ENCODE assay signal across 19 cellular contexts in genomic region chr11:96642584-96642983, GRCh38.
DNase-seq lines count a peak whose midpoint lies in the region; ATAC-seq, FAIRE-seq and TF ChIP-seq lines count a peak whose summit lies in the region.
"Had no signal": no experiment of that assay in that cellular context is flagged by ENCODE, and none has a peak within 500 bp of the region (broad histone marks: within the 10 kb centered on the region; RNA-seq: fewer than 3 reads in every experiment).

No MANE protein-coding gene starts in this region.

- H3K79me2 ChIP-seq in H1 (ENCODE audit: control insufficient read depth in 1 of 2, insufficient read depth in 2 of 2, low read length in 2 of 2) (no peaks in the 10 kb centered on the region), neural progenitor cell (ENCODE audit: low read depth) (no peaks in the 10 kb centered on the region)

- H3K79me1 ChIP-seq in IMR-90 (ENCODE audit: low read depth in 1 of 2, low read length in 2 of 2) (no peaks in the 10 kb centered on the region), H1 (ENCODE audit: low read depth, low read length) (no peaks in the 10 kb centered on the region)

- no peak overlapping the region for H2AK5ac ChIP-seq in IMR-90 (ENCODE audit: low read depth, low read length)
- H2AK5ac ChIP-seq in H1 (ENCODE audit: low read depth, low read length) = no peak overlapping the region

- H3K9me3 Mint-ChIP-seq in neural progenitor cell = peaks cover 2% of the 10 kb centered on the region
- H3K9me3 Mint-ChIP-seq in endothelial cell (ENCODE audit: unreplicated experiment) = no peaks in the 10 kb centered on the region
- H3K9me3 Mint-ChIP-seq: CD8-positive, alpha-beta T cell had no signal

- H4K20me1 ChIP-seq in IMR-90 (ENCODE audit: insufficient read depth, low read length) (no peaks in the 10 kb centered on the region), H1 (replicated peaks in 1 of 2; ENCODE audit: control insufficient read depth in 1 of 2, insufficient read depth in 2 of 2, low read length in 2 of 2) (no peaks in the 10 kb centered on the region), neural progenitor cell (ENCODE audit: low read depth) (no peaks in the 10 kb centered on the region)
- H4K20me1 ChIP-seq: BLaER1 treated with 17β-estradiol and CSF1 and Interleukin-3, amounts not matched to agents 10 nM and 100 nM had no signal

- no peak overlapping the region for H3K27ac Mint-ChIP-seq in neural progenitor cell
- no peak overlapping the region for H3K27ac Mint-ChIP-seq in endothelial cell (ENCODE audit: unreplicated experiment)
- H3K27ac Mint-ChIP-seq: B cell; CD8-positive, alpha-beta T cell had no signal

- CTCF ChIA-PET in A549 (lab: Yijun Ruan, JAX) = no interaction called here
- CTCF ChIA-PET in IMR-90 (lab: Yijun Ruan, JAX) = no interaction called here
- CTCF ChIA-PET in H1 (lab: Charles Lee; ENCODE audit: partially characterized antibody) = no interaction called here

- H3K9ac ChIP-seq in IMR-90 (ENCODE audit: low read depth, low read length) = no peak overlapping the region
- H3K9ac ChIP-seq in H1 (replicated peaks in 1 of 4; ENCODE audit: extremely low read depth in 1 of 4, low read depth in 3 of 4, low read length in 3 of 4) = no peak overlapping the region
- no peak overlapping the region for H3K9ac ChIP-seq in neural progenitor cell
- H3K9ac ChIP-seq: BLaER1 treated with 17β-estradiol and CSF1 and Interleukin-3, amounts not matched to agents 10 nM and 100 nM had no signal

- H3K56ac ChIP-seq in IMR-90 (ENCODE audit: extremely low read depth, insufficient read depth, low read length) = no peak overlapping the region
- H3K56ac ChIP-seq in H1 (replicated peaks; ENCODE audit: insufficient read length, low read depth, low read length) = no peak overlapping the region

- FAIRE-seq in A549 (lab: Jason Lieb, UNC) (no peak), H1 (lab: Jason Lieb, UNC) (no peak)
- FAIRE-seq: D721Med, G401.6, GM12891 had no signal

- dilution Hi-C loops in IMR-90 (cut with HindIII; ENCODE audit: low sequenced_read_pairs, unreplicated experiment) = no loop called here

- H3K4me2 ChIP-seq in A549 (no peak overlapping the region), IMR-90 (ENCODE audit: low read depth, low read length) (no peak overlapping the region), H1 (ENCODE audit: insufficient read depth in 1 of 2, low read depth in 2 of 2, low read length in 2 of 2) (no peak overlapping the region), neural progenitor cell (no peak overlapping the region)
- H3K4me2 ChIP-seq: BLaER1 treated with 17β-estradiol and CSF1 and Interleukin-3, amounts not matched to agents 10 nM and 100 nM had no signal

- H3K27me3 Mint-ChIP-seq in neural progenitor cell (ENCODE audit: insufficient read depth, low read depth) = no peaks in the 10 kb centered on the region
- no peaks in the 10 kb centered on the region for H3K27me3 Mint-ChIP-seq in endothelial cell (ENCODE audit: unreplicated experiment)
- H3K27me3 Mint-ChIP-seq: B cell had no signal

- no peaks in the 10 kb centered on the region for H3K36me3 ChIP-seq in IMR-90 (ENCODE audit: control insufficient read depth, insufficient read depth, low read length)
- H3K36me3 ChIP-seq in H1 (ENCODE audit: control insufficient read depth in 2 of 4, insufficient read depth in 4 of 4, low read length in 3 of 4) = no peaks in the 10 kb centered on the region
- H3K36me3 ChIP-seq in neural progenitor cell = no peaks in the 10 kb centered on the region
- H3K36me3 ChIP-seq in esophagus muscularis mucosa = no peaks in the 10 kb centered on the region
- H3K36me3 ChIP-seq: BLaER1 treated with 17β-estradiol and CSF1 and Interleukin-3, amounts not matched to agents 10 nM and 100 nM had no signal

- H2AFZ ChIP-seq in IMR-90 (replicated peaks; ENCODE audit: low read length, poor library complexity) (no peak overlapping the region), H1 (ENCODE audit: low read length) (no peak overlapping the region), neural progenitor cell (replicated peaks) (no peak overlapping the region)

- H3K4ac ChIP-seq in IMR-90 (ENCODE audit: low read depth, low read length) = no peak overlapping the region
- H3K4ac ChIP-seq in H1 (replicated peaks; ENCODE audit: insufficient read length, low read depth, low read length) = no peak overlapping the region

- H2BK120ac ChIP-seq in IMR-90 (ENCODE audit: low read depth, low read length) (no peak overlapping the region), H1 (replicated peaks; ENCODE audit: low read depth, low read length) (no peak overlapping the region)

- in situ Hi-C loops in IMR-90 (cut with MboI; ENCODE audit: low sequenced_read_pairs) = no loop called here

- no peaks in the 10 kb centered on the region for H3K9me1 ChIP-seq in IMR-90 (ENCODE audit: insufficient read depth, low read length)

- TF ChIP-seq RAD21 in A549 (conservative IDR thresholded peaks at IDR 0.05 in 1 of 2, IDR thresholded peaks at IDR 0.05 in 1 of 2) = no peak
- no peak for TF ChIP-seq RAD21 in IMR-90 (IDR thresholded peaks at IDR 0.05; ENCODE audit: low read length)
- TF ChIP-seq RAD21 in H1 (IDR thresholded peaks at IDR 0.05 in 1 of 2, conservative IDR thresholded peaks at IDR 0.05 in 1 of 2; ENCODE audit: low read depth in 2 of 2, low read length in 2 of 2) = no peak

- DNase-seq in A549 (ENCODE audit: low read depth in 1 of 2, low spot score in 1 of 2) = no peak
- DNase-seq in IMR-90 = no peak
- no peak for DNase-seq in H1 (ENCODE audit: low read depth in 1 of 2, low spot score in 2 of 2)
- DNase-seq in neural progenitor cell (ENCODE audit: low spot score) = peak; percentile 3
- no peak for DNase-seq in esophagus muscularis mucosa (ENCODE audit: extremely low spot score)
- DNase-seq in endothelial cell (ENCODE audit: low spot score) = no peak
- DNase-seq in activated CD8-positive, alpha-beta memory T cell treated with anti-CD3 and anti-CD28 coated beads for 24 hours = no peak
- DNase-seq: 8988T; CD8-positive, alpha-beta T cell; COR-L47; GOT3; H9; KBM-7 had no signal

- H3K23me2 ChIP-seq in H1 (ENCODE audit: low read depth, low read length) = no peaks in the 10 kb centered on the region

- no peak overlapping the region for H2BK15ac ChIP-seq in IMR-90 (ENCODE audit: low read depth, low read length)
- no peak overlapping the region for H2BK15ac ChIP-seq in H1 (ENCODE audit: low read length)

- H3K9me3 ChIP-seq in A549 = no peaks in the 10 kb centered on the region
- H3K9me3 ChIP-seq in IMR-90 (ENCODE audit: control insufficient read depth, insufficient read depth, low read length) = no peaks in the 10 kb centered on the region
- H3K9me3 ChIP-seq in H1 (ENCODE audit: insufficient read depth in 2 of 2, low read depth in 1 of 2, low read length in 1 of 2) = 0 out of 4 replicates have a peak, but pooled peaks cover 0 to 3% of the 10 kb centered on the region in 2 experiments
- no peaks in the 10 kb centered on the region for H3K9me3 ChIP-seq in neural progenitor cell (ENCODE audit: low read depth)
- H3K9me3 ChIP-seq in esophagus muscularis mucosa = no peaks in the 10 kb centered on the region

- H3K4me3 ChIP-seq in A549 = no peak overlapping the region
- no peak overlapping the region for H3K4me3 ChIP-seq in IMR-90 (ENCODE audit: insufficient read depth, low read depth, low read length)
- H3K4me3 ChIP-seq in H1 (ENCODE audit: extremely low read depth in 1 of 4, insufficient read depth in 2 of 4, low read depth in 3 of 4, low read length in 4 of 4) = no peak overlapping the region
- no peak overlapping the region for H3K4me3 ChIP-seq in neural progenitor cell
- no peak overlapping the region for H3K4me3 ChIP-seq in esophagus muscularis mucosa
- H3K4me3 ChIP-seq: BLaER1 treated with 17β-estradiol and CSF1 and Interleukin-3, amounts not matched to agents 10 nM and 100 nM had no signal

- H3K4me3 Mint-ChIP-seq in neural progenitor cell = no peak overlapping the region
- H3K4me3 Mint-ChIP-seq in endothelial cell (ENCODE audit: unreplicated experiment) = no peak overlapping the region
- H3K4me3 Mint-ChIP-seq: B cell; CD8-positive, alpha-beta T cell; H9 had no signal

- H3K27ac ChIP-seq in A549 (no peak overlapping the region), IMR-90 (ENCODE audit: insufficient read depth, low read length) (no peak overlapping the region), H1 (ENCODE audit: low read depth, low read length) (no peak overlapping the region), neural progenitor cell (no peak overlapping the region), esophagus muscularis mucosa (replicated peaks in 1 of 4) (no peak overlapping the region)
- H3K27ac ChIP-seq: BLaER1 treated with 17β-estradiol and CSF1 and Interleukin-3, amounts not matched to agents 10 nM and 100 nM had no signal

- H3K23ac ChIP-seq in IMR-90 (ENCODE audit: low read depth, low read length) = no peak overlapping the region
- H3K23ac ChIP-seq in H1 (ENCODE audit: insufficient read length) = no peak overlapping the region

- H4K5ac ChIP-seq in IMR-90 (ENCODE audit: low read depth, low read length) = no peak overlapping the region
- H4K5ac ChIP-seq in H1 (ENCODE audit: insufficient read length, low read depth, low read length) = no peak overlapping the region

- H3K14ac ChIP-seq in IMR-90 (replicated peaks; ENCODE audit: low read depth, low read length) (no peak overlapping the region), H1 (ENCODE audit: insufficient read length) (no peak overlapping the region)

- no peaks in the 10 kb centered on the region for H3K36me3 Mint-ChIP-seq in neural progenitor cell
- no peaks in the 10 kb centered on the region for H3K36me3 Mint-ChIP-seq in endothelial cell (ENCODE audit: low read depth, unreplicated experiment)
- H3K36me3 Mint-ChIP-seq: CD8-positive, alpha-beta T cell had no signal

- no peak for ATAC-seq in A549
- ATAC-seq in IMR-90 (ENCODE audit: low read depth) = no peak
- no peak for ATAC-seq in HG03457 (IDR thresholded peaks at IDR 0.05; ENCODE audit: unreplicated experiment)
- ATAC-seq: CD8-positive, alpha-beta T cell had no signal

- H4K91ac ChIP-seq in IMR-90 (ENCODE audit: insufficient read depth, low read depth, low read length) = no peak overlapping the region
- no peak overlapping the region for H4K91ac ChIP-seq in H1 (replicated peaks; ENCODE audit: insufficient read length, low read length)

- H3K18ac ChIP-seq in IMR-90 (ENCODE audit: low read depth, low read length) (no peak overlapping the region), H1 (ENCODE audit: extremely low read depth, low read length) (no peak overlapping the region)

- H3K4me1 ChIP-seq in A549 = no peaks in the 10 kb centered on the region
- no peaks in the 10 kb centered on the region for H3K4me1 ChIP-seq in IMR-90 (ENCODE audit: control insufficient read depth, insufficient read depth, low read length)
- peaks cover 0 to 4% (median 1%) of the 10 kb centered on the region in 4 experiments; a peak in 1 of 7 replicates for H3K4me1 ChIP-seq in H1 (replicated peaks in 1 of 4; ENCODE audit: control insufficient read depth in 3 of 4, insufficient read depth in 4 of 4, low read length in 3 of 4)
- H3K4me1 ChIP-seq in neural progenitor cell = peaks cover 14% of the 10 kb centered on the region
- H3K4me1 ChIP-seq in esophagus muscularis mucosa = no peaks in the 10 kb centered on the region
- H3K4me1 ChIP-seq: BLaER1 treated with 17β-estradiol and CSF1 and Interleukin-3, amounts not matched to agents 10 nM and 100 nM had no signal

- H4K8ac ChIP-seq in IMR-90 (ENCODE audit: low read depth in 2 of 2, low read length in 2 of 2) = no peak overlapping the region
- no peak overlapping the region for H4K8ac ChIP-seq in H1 (ENCODE audit: extremely low read depth, insufficient read depth, low read length)

- no peak overlapping the region for H2BK5ac ChIP-seq in IMR-90 (ENCODE audit: low read depth, low read length, poor library complexity, severe bottlenecking)
- no peak overlapping the region for H2BK5ac ChIP-seq in H1 (ENCODE audit: low read depth, low read length)

- intact Hi-C loops in IMR-90 (cut with micrococcal nuclease) = no loop called here
- intact Hi-C loops in esophagus muscularis mucosa (cut with DNase I) = no loop called here

- 0% methylated on average over 1 of the region's 1 CpG for WGBS in A549 (ENCODE audit: missing lambda C conversion rate)
- no CpG with 5 or more reads among the region's 1 CpG for WGBS in IMR-90 (ENCODE audit: extremely low coverage in 2 of 2, insufficient read length in 1 of 2), 2 experiments
- WGBS in H1 (ENCODE audit: extremely low coverage in 1 of 2, insufficient coverage in 1 of 2, insufficient read length in 1 of 2, insufficient replicate concordance in 2 of 2, low coverage in 1 of 2, low lambda C conversion rate in 2 of 2, missing lambda C conversion rate in 1 of 2), 2 experiments = 100% methylated on average over 1 of the region's 1 CpG; no CpG with 5 or more reads in 1 of the 2 experiments
- 94% methylated on average over 1 of the region's 1 CpG for WGBS in esophagus muscularis mucosa

- H2AK9ac ChIP-seq in IMR-90 (replicated peaks; ENCODE audit: low read depth, low read length, poor library complexity) = no peak overlapping the region

- no TSS peak for BruUV-seq in IMR-90 (replicated peaks; lab: Mats Ljungman, UMichigan)

- no peaks in the 10 kb centered on the region for H3K27me3 ChIP-seq in IMR-90 (ENCODE audit: control insufficient read depth, insufficient read depth, low read length)
- H3K27me3 ChIP-seq in H1 (replicated peaks in 1 of 4; ENCODE audit: control insufficient read depth in 3 of 4, extremely low read depth in 1 of 4, insufficient read depth in 3 of 4, low read length in 3 of 4) = no peaks in the 10 kb centered on the region
- H3K27me3 ChIP-seq in neural progenitor cell = no peaks in the 10 kb centered on the region
- no peaks in the 10 kb centered on the region for H3K27me3 ChIP-seq in esophagus muscularis mucosa
- H3K27me3 ChIP-seq: BLaER1 treated with 17β-estradiol and CSF1 and Interleukin-3, amounts not matched to agents 10 nM and 100 nM had no signal

- H2BK20ac ChIP-seq in IMR-90 (ENCODE audit: low read depth, low read length) (no peak overlapping the region), H1 (ENCODE audit: low read length) (no peak overlapping the region)

- TF ChIP-seq EP300 in A549 (IDR thresholded peaks at IDR 0.05) = no peak
- no peak for TF ChIP-seq EP300 in H1 (IDR thresholded peaks at IDR 0.05; ENCODE audit: borderline replicate concordance in 1 of 2, low read depth in 2 of 2, low read length in 2 of 2)
- no peak for TF ChIP-seq EP300 in esophagus muscularis mucosa (IDR thresholded peaks at IDR 0.05)

- no peak for TF ChIP-seq CTCF in A549 (IDR thresholded peaks at IDR 0.05)
- no peak for TF ChIP-seq CTCF in IMR-90 (conservative IDR thresholded peaks at IDR 0.05; ENCODE audit: low read depth, low read length)
- no peak for TF ChIP-seq CTCF in H1 (IDR thresholded peaks at IDR 0.05; ENCODE audit: control extremely low read depth in 1 of 3, insufficient read depth in 1 of 3, low read depth in 1 of 3, low read length in 3 of 3)
- TF ChIP-seq CTCF in neural progenitor cell (IDR thresholded peaks at IDR 0.05) = no peak
- no peak for TF ChIP-seq CTCF in esophagus muscularis mucosa (IDR thresholded peaks at IDR 0.05)
- no peak for TF ChIP-seq CTCF in endothelial cell (IDR thresholded peaks at IDR 0.05; ENCODE audit: unreplicated experiment)

- no peaks in the 10 kb centered on the region for H3F3A ChIP-seq in neural progenitor cell (ENCODE audit: low read depth)

- TF ChIP-seq POLR2A in A549 (IDR thresholded peaks at IDR 0.05; ENCODE audit: low read length) (no peak), IMR-90 (IDR thresholded peaks at IDR 0.05; ENCODE audit: low read depth, low read length) (no peak), H1 (IDR thresholded peaks at IDR 0.05; ENCODE audit: control extremely low read depth in 1 of 2, low read depth in 2 of 2, low read length in 2 of 2) (no peak), esophagus muscularis mucosa (IDR thresholded peaks at IDR 0.05; ENCODE audit: low read depth) (no peak)

- H2BK12ac ChIP-seq in H1 (ENCODE audit: low read depth, low read length) = no peak overlapping the region

- H3K4me1 Mint-ChIP-seq in neural progenitor cell = peaks cover 6% of the 10 kb centered on the region
- H3K4me1 Mint-ChIP-seq in endothelial cell (ENCODE audit: unreplicated experiment) = no peaks in the 10 kb centered on the region
- H3K4me1 Mint-ChIP-seq: B cell had no signal

- POLR2A ChIA-PET in A549 (lab: Yijun Ruan, JAX) = no interaction called here
- POLR2A ChIA-PET in IMR-90 (lab: Charles Lee; ENCODE audit: unreplicated experiment) = no interaction called here
- POLR2A ChIA-PET in H1 (lab: Charles Lee; ENCODE audit: partially characterized antibody) = interaction anchor here (1.3 kb wide), 1 partner anchor 61 kb away, joined by 3 read pairs; no protein-coding TSS in a partner anchor

Comparison
In these comparisons a context has a peak if more than half of its experiments do, and no peak if none do; other contexts are left out.
1. Of the 18 proteins assayed by ChIP-seq in both H1 and A549: peak only in H1: none; only in A549: none; in both: MAFK; in neither: 17.